Comparison of ENCODE assay signal across 20 cellular contexts in the genomic region with DNA sequence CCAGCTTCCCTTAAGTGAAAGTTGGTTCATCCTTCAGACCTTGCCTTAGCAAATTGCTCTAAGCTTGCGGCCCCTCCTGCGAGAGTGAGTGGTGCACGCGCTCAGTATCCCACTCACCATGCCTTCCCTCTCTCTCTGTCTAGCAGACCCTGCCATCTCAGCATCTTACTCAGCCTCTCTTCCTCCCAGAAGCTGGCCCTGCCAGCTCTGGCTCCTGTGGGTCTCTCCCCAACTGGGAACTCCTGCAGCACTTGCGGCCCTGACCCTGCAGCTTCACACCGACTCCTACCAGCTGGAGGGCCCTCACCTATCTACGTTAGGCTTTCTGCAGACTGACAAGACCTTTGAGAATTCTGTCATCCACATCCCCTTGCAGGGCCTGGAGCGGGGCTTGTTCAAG.
"Had no signal": no experiment of that assay in that cellular context is flagged by ENCODE, and none has a peak within 500 bp of the region (broad histone marks: within the 10 kb centered on the region; RNA-seq: fewer than 3 reads in every experiment).

No MANE protein-coding gene starts in this region.

- H3K27ac Mint-ChIP-seq: dendritic cell treated with granulocyte-macrophage colony-stimulating factor and Interleukin-4, amounts not matched to agents 40 ng/mL and 50 ng/mL, for 4 days; memory B cell; natural killer cell treated with Interleukin-12 subunit alpha and Interleukin-12 subunit beta and Interleukin-15 and Interleukin-18, amount 100 ng/mL, for 72 hours; stimulated activated effector memory CD8-positive, alpha-beta T cell treated with anti-CD3 and anti-CD28 coated beads, Interleukin-12 subunit alpha, Interleukin-12 subunit beta, amount 100 ng/mL, for 72 hours; stimulated activated naive CD8-positive, alpha-beta T cell treated with anti-CD3 and anti-CD28 coated beads, Interleukin-15, Interleukin-2, amounts not matched to agents 100 ng/mL and 50 ng/mL, for 24 hours had no signal

- H3K36me3 Mint-ChIP-seq: memory B cell; natural killer cell treated with Interleukin-12 subunit alpha and Interleukin-12 subunit beta and Interleukin-15 and Interleukin-18, amount 100 ng/mL, for 72 hours; stimulated activated effector memory CD8-positive, alpha-beta T cell treated with anti-CD3 and anti-CD28 coated beads, Interleukin-12 subunit alpha, Interleukin-12 subunit beta, amount 100 ng/mL, for 72 hours had no signal

- H3K36me3 ChIP-seq: heart left ventricle, left ventricle myocardium inferior, lower lobe of right lung, right lobe of liver, transverse colon had no signal

- FAIRE-seq: frontal cortex, islet of Langerhans had no signal

- H3K4me1 Mint-ChIP-seq: central memory CD8-positive, alpha-beta T cell; stimulated activated effector memory CD8-positive, alpha-beta T cell treated with anti-CD3 and anti-CD28 coated beads, Interleukin-12 subunit alpha, Interleukin-12 subunit beta, amount 100 ng/mL, for 72 hours had no signal

- ATAC-seq: heart left ventricle, lower lobe of right lung, psoas muscle, right lobe of liver had no signal

- H3K27ac ChIP-seq: heart left ventricle, left ventricle myocardium inferior, lower lobe of right lung, psoas muscle, right lobe of liver, testis, transverse colon had no signal

- H3K9me3 ChIP-seq: lower lobe of right lung, right lobe of liver, testis, transverse colon had no signal

- H3K27me3 Mint-ChIP-seq: central memory CD8-positive, alpha-beta T cell; memory B cell; stimulated activated naive CD8-positive, alpha-beta T cell treated with anti-CD3 and anti-CD28 coated beads, Interleukin-15, Interleukin-2, amounts not matched to agents 100 ng/mL and 50 ng/mL, for 24 hours had no signal

- H3K4me3 ChIP-seq: heart left ventricle, left ventricle myocardium inferior, lower lobe of right lung, psoas muscle, right lobe of liver, testis, transverse colon had no signal

- H3K4me3 Mint-ChIP-seq: central memory CD8-positive, alpha-beta T cell; dendritic cell treated with granulocyte-macrophage colony-stimulating factor and Interleukin-4, amounts not matched to agents 40 ng/mL and 50 ng/mL, for 4 days; memory B cell; natural killer cell treated with Interleukin-12 subunit alpha and Interleukin-12 subunit beta and Interleukin-15 and Interleukin-18, amount 100 ng/mL, for 72 hours; stimulated activated effector memory CD8-positive, alpha-beta T cell treated with anti-CD3 and anti-CD28 coated beads, Interleukin-12 subunit alpha, Interleukin-12 subunit beta, amount 100 ng/mL, for 72 hours; stimulated activated naive CD8-positive, alpha-beta T cell treated with anti-CD3 and anti-CD28 coated beads, Interleukin-15, Interleukin-2, amounts not matched to agents 100 ng/mL and 50 ng/mL, for 24 hours had no signal

- DNase-seq: effector CD4-positive, alpha-beta T cell; heart left ventricle; left ventricle myocardium inferior; lower lobe of right lung; midbrain; psoas muscle; retina; right lobe of liver; stimulated activated CD4-positive, alpha-beta T cell treated with anti-CD3 and anti-CD28 coated beads, Interleukin-4, amount 100 ng/mL, for 1 hour; stimulated activated CD8-positive, alpha-beta memory T cell treated with anti-CD3 and anti-CD28 coated beads, Interleukin-4, amount 100 ng/mL, for 48 hours; testis; transverse colon had no signal

- H3K9me3 Mint-ChIP-seq: central memory CD8-positive, alpha-beta T cell; memory B cell; natural killer cell treated with Interleukin-12 subunit alpha and Interleukin-12 subunit beta and Interleukin-15 and Interleukin-18, amount 100 ng/mL, for 72 hours had no signal

- H3K4me1 ChIP-seq: heart left ventricle, left ventricle myocardium inferior, lower lobe of right lung, psoas muscle, right lobe of liver, testis, transverse colon had no signal

- H3K27me3 ChIP-seq: heart left ventricle, right lobe of liver, testis, transverse colon had no signal
